ENCODE assay signal across 1 cellular context in the genomic region with DNA sequence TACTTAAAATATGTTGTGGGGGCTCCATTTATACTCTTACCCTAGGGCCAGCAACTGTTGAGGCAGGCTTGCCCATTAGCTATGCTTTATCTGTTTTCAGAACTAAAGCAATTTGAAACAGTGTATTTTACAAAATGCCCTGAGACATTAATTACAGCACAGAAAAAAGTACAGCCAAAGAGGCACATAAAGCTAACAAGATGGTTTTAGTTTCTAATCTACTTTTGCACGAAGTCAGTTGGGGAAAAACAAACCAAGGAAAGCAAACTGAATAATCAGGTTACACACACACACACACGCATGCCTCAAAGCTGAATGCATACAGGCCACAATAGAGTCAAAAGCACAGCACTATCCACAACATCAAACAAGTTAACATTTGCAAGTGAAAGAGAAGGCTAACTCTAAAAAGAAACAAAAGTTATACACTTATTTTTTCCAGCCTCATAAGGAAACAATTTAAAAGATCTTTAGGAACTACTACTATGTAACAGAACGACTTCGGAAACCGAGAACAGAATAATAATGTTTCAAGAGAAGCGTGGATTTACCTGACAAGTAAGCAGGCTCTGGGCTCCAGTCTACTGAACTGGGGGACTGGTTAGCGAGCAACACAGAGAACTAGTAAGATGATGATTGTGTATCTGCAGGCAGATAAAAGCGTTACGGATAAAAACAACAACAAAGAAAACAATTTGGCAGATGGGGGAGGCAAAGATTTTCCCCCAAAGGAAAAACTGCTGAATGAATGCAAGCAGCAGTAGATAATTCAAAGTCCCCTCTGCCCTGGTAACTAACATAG.
TF ChIP-seq lines count a peak whose summit lies in the region.

No MANE protein-coding gene starts in this region.

TF ChIP-seq in HEK293, 187 proteins besides CTCF, POLR2A, EP300 and RAD21:
- TF ChIP-seq, protein P1, sequence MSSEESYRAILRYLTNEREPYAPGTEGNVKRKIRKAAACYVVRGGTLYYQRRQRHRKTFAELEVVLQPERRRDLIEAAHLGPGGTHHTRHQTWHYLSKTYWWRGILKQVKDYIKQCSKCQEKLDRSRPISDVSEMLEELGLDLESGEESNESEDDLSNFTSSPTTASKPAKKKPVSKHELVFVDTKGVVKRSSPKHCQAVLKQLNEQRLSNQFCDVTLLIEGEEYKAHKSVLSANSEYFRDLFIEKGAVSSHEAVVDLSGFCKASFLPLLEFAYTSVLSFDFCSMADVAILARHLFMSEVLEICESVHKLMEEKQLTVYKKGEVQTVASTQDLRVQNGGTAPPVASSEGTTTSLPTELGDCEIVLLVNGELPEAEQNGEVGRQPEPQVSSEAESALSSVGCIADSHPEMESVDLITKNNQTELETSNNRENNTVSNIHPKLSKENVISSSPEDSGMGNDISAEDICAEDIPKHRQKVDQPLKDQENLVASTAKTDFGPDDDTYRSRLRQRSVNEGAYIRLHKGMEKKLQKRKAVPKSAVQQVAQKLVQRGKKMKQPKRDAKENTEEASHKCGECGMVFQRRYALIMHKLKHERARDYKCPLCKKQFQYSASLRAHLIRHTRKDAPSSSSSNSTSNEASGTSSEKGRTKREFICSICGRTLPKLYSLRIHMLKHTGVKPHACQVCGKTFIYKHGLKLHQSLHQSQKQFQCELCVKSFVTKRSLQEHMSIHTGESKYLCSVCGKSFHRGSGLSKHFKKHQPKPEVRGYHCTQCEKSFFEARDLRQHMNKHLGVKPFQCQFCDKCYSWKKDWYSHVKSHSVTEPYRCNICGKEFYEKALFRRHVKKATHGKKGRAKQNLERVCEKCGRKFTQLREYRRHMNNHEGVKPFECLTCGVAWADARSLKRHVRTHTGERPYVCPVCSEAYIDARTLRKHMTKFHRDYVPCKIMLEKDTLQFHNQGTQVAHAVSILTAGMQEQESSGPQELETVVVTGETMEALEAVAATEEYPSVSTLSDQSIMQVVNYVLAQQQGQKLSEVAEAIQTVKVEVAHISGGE (tag by site-specific recombination; conservative IDR thresholded peaks at IDR 0.05; ENCODE audit: low read depth): peak; percentile 62
- TF ChIP-seq, protein P2, sequence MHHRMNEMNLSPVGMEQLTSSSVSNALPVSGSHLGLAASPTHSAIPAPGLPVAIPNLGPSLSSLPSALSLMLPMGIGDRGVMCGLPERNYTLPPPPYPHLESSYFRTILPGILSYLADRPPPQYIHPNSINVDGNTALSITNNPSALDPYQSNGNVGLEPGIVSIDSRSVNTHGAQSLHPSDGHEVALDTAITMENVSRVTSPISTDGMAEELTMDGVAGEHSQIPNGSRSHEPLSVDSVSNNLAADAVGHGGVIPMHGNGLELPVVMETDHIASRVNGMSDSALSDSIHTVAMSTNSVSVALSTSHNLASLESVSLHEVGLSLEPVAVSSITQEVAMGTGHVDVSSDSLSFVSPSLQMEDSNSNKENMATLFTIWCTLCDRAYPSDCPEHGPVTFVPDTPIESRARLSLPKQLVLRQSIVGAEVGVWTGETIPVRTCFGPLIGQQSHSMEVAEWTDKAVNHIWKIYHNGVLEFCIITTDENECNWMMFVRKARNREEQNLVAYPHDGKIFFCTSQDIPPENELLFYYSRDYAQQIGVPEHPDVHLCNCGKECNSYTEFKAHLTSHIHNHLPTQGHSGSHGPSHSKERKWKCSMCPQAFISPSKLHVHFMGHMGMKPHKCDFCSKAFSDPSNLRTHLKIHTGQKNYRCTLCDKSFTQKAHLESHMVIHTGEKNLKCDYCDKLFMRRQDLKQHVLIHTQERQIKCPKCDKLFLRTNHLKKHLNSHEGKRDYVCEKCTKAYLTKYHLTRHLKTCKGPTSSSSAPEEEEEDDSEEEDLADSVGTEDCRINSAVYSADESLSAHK (tag by site-specific recombination; IDR thresholded peaks at IDR 0.05): no peak
- TF ChIP-seq ZSCAN30 (tag by site-specific recombination; IDR thresholded peaks at IDR 0.05) (no peak), ZNF561 (tag by site-specific recombination; IDR thresholded peaks at IDR 0.05; ENCODE audit: borderline replicate concordance) (no peak), ZNF132 (tag by site-specific recombination; IDR thresholded peaks at IDR 0.05; ENCODE audit: borderline replicate concordance) (no peak), ZNF544 (tag by site-specific recombination; IDR thresholded peaks at IDR 0.05) (no peak), YY1 (tag by site-specific recombination; IDR thresholded peaks at IDR 0.05) (no peak), ZNF214 (tag by site-specific recombination; IDR thresholded peaks at IDR 0.05; ENCODE audit: borderline replicate concordance) (no peak), ZNF10 (tag by site-specific recombination; IDR thresholded peaks at IDR 0.05) (0 out of 2 replicates have a peak, but pooled peaks have one; percentile 54), ZNF600 (tag by site-specific recombination; IDR thresholded peaks at IDR 0.05) (0 out of 2 replicates have a peak, but pooled peaks have one; percentile 57), GLIS1 (tag by site-specific recombination; IDR thresholded peaks at IDR 0.05) (no peak), ZNF335 (tag by site-specific recombination; conservative IDR thresholded peaks at IDR 0.05) (no peak), ZNF670 (tag by site-specific recombination; IDR thresholded peaks at IDR 0.05; ENCODE audit: low read depth) (no peak), ZNF350 (tag by site-specific recombination; IDR thresholded peaks at IDR 0.05) (no peak), SP3 (tag by site-specific recombination; IDR thresholded peaks at IDR 0.05) (no peak), ZNF785 (tag by site-specific recombination; IDR thresholded peaks at IDR 0.05) (no peak), ZNF626 (tag by site-specific recombination; IDR thresholded peaks at IDR 0.05) (no peak), FEZF1 (tag by site-specific recombination; IDR thresholded peaks at IDR 0.05) (peak; percentile 32; the same call in 1 of the 2 replicates), WT1 (tag by site-specific recombination; IDR thresholded peaks at IDR 0.05) (no peak), ZBTB1 (tag by site-specific recombination; IDR thresholded peaks at IDR 0.05) (no peak), ZNF433 (tag by site-specific recombination; IDR thresholded peaks at IDR 0.05; ENCODE audit: low read depth) (no peak), ZNF792 (tag by site-specific recombination; IDR thresholded peaks at IDR 0.05) (no peak), GFI1B (tag by site-specific recombination; IDR thresholded peaks at IDR 0.05) (no peak), ZNF426 (tag by site-specific recombination; IDR thresholded peaks at IDR 0.05) (no peak), ZNF549 (tag by site-specific recombination; IDR thresholded peaks at IDR 0.05) (no peak), TCF7L2 (IDR thresholded peaks at IDR 0.05; ENCODE audit: borderline replicate concordance, low read depth, low read length) (no peak), ZNF138 (tag by site-specific recombination; IDR thresholded peaks at IDR 0.05; ENCODE audit: borderline replicate concordance) (no peak)
- TF ChIP-seq, protein P3, sequence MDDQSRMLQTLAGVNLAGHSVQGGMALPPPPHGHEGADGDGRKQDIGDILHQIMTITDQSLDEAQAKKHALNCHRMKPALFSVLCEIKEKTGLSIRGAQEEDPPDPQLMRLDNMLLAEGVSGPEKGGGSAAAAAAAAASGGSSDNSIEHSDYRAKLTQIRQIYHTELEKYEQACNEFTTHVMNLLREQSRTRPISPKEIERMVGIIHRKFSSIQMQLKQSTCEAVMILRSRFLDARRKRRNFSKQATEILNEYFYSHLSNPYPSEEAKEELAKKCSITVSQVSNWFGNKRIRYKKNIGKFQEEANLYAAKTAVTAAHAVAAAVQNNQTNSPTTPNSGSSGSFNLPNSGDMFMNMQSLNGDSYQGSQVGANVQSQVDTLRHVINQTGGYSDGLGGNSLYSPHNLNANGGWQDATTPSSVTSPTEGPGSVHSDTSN (CRISPR knock-in tag; IDR thresholded peaks at IDR 0.05): no peak
- TF ChIP-seq, protein P4, sequence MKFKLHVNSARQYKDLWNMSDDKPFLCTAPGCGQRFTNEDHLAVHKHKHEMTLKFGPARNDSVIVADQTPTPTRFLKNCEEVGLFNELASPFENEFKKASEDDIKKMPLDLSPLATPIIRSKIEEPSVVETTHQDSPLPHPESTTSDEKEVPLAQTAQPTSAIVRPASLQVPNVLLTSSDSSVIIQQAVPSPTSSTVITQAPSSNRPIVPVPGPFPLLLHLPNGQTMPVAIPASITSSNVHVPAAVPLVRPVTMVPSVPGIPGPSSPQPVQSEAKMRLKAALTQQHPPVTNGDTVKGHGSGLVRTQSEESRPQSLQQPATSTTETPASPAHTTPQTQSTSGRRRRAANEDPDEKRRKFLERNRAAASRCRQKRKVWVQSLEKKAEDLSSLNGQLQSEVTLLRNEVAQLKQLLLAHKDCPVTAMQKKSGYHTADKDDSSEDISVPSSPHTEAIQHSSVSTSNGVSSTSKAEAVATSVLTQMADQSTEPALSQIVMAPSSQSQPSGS (tag by site-specific recombination; IDR thresholded peaks at IDR 0.05; ENCODE audit: low read depth): no peak
- TF ChIP-seq, protein P5, sequence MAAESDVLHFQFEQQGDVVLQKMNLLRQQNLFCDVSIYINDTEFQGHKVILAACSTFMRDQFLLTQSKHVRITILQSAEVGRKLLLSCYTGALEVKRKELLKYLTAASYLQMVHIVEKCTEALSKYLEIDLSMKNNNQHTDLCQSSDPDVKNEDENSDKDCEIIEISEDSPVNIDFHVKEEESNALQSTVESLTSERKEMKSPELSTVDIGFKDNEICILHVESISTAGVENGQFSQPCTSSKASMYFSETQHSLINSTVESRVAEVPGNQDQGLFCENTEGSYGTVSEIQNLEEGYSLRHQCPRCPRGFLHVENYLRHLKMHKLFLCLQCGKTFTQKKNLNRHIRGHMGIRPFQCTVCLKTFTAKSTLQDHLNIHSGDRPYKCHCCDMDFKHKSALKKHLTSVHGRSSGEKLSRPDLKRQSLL (tag by site-specific recombination; IDR thresholded peaks at IDR 0.05): no peak
- TF ChIP-seq, protein P6, sequence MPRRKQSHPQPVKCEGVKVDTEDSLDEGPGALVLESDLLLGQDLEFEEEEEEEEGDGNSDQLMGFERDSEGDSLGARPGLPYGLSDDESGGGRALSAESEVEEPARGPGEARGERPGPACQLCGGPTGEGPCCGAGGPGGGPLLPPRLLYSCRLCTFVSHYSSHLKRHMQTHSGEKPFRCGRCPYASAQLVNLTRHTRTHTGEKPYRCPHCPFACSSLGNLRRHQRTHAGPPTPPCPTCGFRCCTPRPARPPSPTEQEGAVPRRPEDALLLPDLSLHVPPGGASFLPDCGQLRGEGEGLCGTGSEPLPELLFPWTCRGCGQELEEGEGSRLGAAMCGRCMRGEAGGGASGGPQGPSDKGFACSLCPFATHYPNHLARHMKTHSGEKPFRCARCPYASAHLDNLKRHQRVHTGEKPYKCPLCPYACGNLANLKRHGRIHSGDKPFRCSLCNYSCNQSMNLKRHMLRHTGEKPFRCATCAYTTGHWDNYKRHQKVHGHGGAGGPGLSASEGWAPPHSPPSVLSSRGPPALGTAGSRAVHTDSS (tag by site-specific recombination; IDR thresholded peaks at IDR 0.05): no peak
- TF ChIP-seq, protein P7, sequence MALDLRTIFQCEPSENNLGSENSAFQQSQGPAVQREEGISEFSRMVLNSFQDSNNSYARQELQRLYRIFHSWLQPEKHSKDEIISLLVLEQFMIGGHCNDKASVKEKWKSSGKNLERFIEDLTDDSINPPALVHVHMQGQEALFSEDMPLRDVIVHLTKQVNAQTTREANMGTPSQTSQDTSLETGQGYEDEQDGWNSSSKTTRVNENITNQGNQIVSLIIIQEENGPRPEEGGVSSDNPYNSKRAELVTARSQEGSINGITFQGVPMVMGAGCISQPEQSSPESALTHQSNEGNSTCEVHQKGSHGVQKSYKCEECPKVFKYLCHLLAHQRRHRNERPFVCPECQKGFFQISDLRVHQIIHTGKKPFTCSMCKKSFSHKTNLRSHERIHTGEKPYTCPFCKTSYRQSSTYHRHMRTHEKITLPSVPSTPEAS (tag by site-specific recombination; IDR thresholded peaks at IDR 0.05): 0 out of 2 replicates have a peak, but pooled peaks have one; percentile 13
- TF ChIP-seq, protein P8, sequence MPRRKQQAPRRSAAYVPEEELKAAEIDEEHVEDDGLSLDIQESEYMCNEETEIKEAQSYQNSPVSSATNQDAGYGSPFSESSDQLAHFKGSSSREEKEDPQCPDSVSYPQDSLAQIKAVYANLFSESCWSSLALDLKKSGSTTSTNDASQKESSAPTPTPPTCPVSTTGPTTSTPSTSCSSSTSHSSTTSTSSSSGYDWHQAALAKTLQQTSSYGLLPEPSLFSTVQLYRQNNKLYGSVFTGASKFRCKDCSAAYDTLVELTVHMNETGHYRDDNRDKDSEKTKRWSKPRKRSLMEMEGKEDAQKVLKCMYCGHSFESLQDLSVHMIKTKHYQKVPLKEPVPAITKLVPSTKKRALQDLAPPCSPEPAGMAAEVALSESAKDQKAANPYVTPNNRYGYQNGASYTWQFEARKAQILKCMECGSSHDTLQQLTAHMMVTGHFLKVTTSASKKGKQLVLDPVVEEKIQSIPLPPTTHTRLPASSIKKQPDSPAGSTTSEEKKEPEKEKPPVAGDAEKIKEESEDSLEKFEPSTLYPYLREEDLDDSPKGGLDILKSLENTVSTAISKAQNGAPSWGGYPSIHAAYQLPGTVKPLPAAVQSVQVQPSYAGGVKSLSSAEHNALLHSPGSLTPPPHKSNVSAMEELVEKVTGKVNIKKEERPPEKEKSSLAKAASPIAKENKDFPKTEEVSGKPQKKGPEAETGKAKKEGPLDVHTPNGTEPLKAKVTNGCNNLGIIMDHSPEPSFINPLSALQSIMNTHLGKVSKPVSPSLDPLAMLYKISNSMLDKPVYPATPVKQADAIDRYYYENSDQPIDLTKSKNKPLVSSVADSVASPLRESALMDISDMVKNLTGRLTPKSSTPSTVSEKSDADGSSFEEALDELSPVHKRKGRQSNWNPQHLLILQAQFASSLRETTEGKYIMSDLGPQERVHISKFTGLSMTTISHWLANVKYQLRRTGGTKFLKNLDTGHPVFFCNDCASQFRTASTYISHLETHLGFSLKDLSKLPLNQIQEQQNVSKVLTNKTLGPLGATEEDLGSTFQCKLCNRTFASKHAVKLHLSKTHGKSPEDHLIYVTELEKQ (tag by site-specific recombination; IDR thresholded peaks at IDR 0.05; ENCODE audit: borderline replicate concordance): no peak
- TF ChIP-seq, protein P9, sequence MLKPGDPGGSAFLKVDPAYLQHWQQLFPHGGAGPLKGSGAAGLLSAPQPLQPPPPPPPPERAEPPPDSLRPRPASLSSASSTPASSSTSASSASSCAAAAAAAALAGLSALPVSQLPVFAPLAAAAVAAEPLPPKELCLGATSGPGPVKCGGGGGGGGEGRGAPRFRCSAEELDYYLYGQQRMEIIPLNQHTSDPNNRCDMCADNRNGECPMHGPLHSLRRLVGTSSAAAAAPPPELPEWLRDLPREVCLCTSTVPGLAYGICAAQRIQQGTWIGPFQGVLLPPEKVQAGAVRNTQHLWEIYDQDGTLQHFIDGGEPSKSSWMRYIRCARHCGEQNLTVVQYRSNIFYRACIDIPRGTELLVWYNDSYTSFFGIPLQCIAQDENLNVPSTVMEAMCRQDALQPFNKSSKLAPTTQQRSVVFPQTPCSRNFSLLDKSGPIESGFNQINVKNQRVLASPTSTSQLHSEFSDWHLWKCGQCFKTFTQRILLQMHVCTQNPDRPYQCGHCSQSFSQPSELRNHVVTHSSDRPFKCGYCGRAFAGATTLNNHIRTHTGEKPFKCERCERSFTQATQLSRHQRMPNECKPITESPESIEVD (tag by site-specific recombination; IDR thresholded peaks at IDR 0.05): peak; percentile 99
TF ChIP-seq in HEK293: peak in this region for 6.
